In the genomic region with DNA sequence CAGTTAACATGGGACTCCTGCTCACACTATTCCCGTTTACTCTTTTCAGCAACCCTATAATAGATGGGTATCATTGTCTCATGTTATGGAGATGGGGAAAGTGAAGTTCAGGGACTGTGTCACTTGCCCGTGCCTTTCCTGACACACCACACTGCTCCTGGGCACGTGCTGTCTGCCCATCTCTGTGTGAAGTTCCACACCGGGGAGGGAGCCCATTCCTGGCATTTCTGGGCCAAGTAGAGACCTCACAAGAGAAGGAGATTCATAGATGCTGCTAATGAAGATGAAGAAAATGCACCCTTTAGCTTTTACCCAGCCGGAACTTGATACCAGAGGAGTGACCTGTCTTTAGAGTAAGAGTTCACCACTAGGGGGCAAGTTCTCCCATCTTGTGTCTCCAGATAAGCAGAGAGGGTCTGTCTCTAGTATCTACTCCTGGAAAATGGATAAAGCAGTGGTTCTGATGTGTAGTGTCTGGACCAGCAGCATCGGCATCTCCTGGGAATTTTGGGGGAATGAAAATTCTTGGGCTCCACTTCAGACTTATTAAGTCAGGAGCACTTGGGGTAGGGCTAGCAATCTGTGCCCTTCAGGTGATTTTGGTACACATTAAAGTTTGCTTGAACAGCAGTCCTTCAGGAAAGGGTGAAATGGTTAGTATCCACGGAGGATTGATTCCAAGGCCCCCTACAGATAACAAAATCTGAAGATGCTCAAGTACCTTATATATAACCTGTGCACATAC, we compare ENCODE assay signal across 8 cellular contexts. TPM values are rescaled to one million over a fixed set of nuclear protein-coding genes. Genes with fewer than 3 reads are reported as not detected.
DNase-seq lines count a peak whose midpoint lies in the region; ATAC-seq and TF ChIP-seq lines count a peak whose summit lies in the region.

No MANE protein-coding gene starts in this region.

- H3K27me3 Mint-ChIP-seq in activated T-cell treated with anti-CD3 and anti-CD28 coated beads, Interleukin-2, amount 50 U/mL, for 4 hours (ENCODE audit: low read depth): no peaks in the 10 kb centered on the region

- ATAC-seq in GM19467 (IDR thresholded peaks at IDR 0.05; ENCODE audit: unreplicated experiment): peak; percentile 55
- peak; percentile 43 to 44 for ATAC-seq in activated T-cell treated with anti-CD3 and anti-CD28 coated beads, Interleukin-2, amount 50 U/mL, for 4 hours
- no peak for ATAC-seq in gastroesophageal sphincter

- H3K4me1 ChIP-seq in DOHH2 (ENCODE audit: control insufficient read depth, low read length): peaks cover 32% of the 10 kb centered on the region
- H3K4me1 ChIP-seq in gastroesophageal sphincter: peaks cover 0 to 33% (median 9%) of the 10 kb centered on the region in 3 donors
- H3K4me1 ChIP-seq in prostate gland (replicated peaks): no peaks in the 10 kb centered on the region

- H3K9me3 Mint-ChIP-seq in activated T-cell treated with anti-CD3 and anti-CD28 coated beads, Interleukin-2, amount 50 U/mL, for 4 hours: no peaks in the 10 kb centered on the region

- peaks cover 37% of the 10 kb centered on the region for H3K4me1 Mint-ChIP-seq in activated T-cell treated with anti-CD3 and anti-CD28 coated beads, Interleukin-2, amount 50 U/mL, for 4 hours (ENCODE audit: low read depth)

- 48 to 53% methylated on average over 4 to 7 of the region's 7 CpGs for WGBS in gastroesophageal sphincter (ENCODE audit: low coverage in 1 of 2), 2 donors
- 57% methylated on average over 7 of the region's 7 CpGs for WGBS in prostate gland

- peak; percentile 48 to 71 for DNase-seq in HL-60 (ENCODE audit: low read depth in 1 of 2, low spot score in 1 of 2)
- DNase-seq in NCI-H748 treated with DMSO at 0.1 percent for 48 hours (lab: John Stamatoyannopoulos, UW): peak; percentile 64
- no peak for DNase-seq in activated T-cell treated with anti-CD3 and anti-CD28 coated beads, Interleukin-2, amount 50 U/mL, for 4 hours
- peak; percentile 23 for DNase-seq in prostate gland (ENCODE audit: low spot score)
- no peak for DNase-seq in ecto neural progenitor cell (ENCODE audit: low spot score)

- peaks cover 6% of the 10 kb centered on the region; the same call in 1 of the 2 replicates for H4K20me1 ChIP-seq in DOHH2 (ENCODE audit: control insufficient read depth, insufficient read depth, low read depth, low read length)

- TF ChIP-seq POLR2A in gastroesophageal sphincter (IDR thresholded peaks at IDR 0.05) (no peak), prostate gland (IDR thresholded peaks at IDR 0.05) (no peak)

- peaks cover 17% of the 10 kb centered on the region for H3K36me3 Mint-ChIP-seq in activated T-cell treated with anti-CD3 and anti-CD28 coated beads, Interleukin-2, amount 50 U/mL, for 4 hours (ENCODE audit: insufficient read depth)

- H3K4me3 ChIP-seq in DOHH2 (ENCODE audit: low read length) (peak overlapping the region; percentile 71), HL-60 (replicated peaks; ENCODE audit: insufficient read depth, low read length) (no peak overlapping the region), gastroesophageal sphincter (no peak overlapping the region), prostate gland (no peak overlapping the region)

- peak overlapping the region; percentile 74 for H3K4me3 Mint-ChIP-seq in activated T-cell treated with anti-CD3 and anti-CD28 coated beads, Interleukin-2, amount 50 U/mL, for 4 hours

- no peaks in the 10 kb centered on the region for H3K9me3 ChIP-seq in DOHH2 (ENCODE audit: control insufficient read depth, insufficient read depth, low read length)
- no peaks in the 10 kb centered on the region for H3K9me3 ChIP-seq in gastroesophageal sphincter
- H3K9me3 ChIP-seq in prostate gland: no peaks in the 10 kb centered on the region

- H3K27me3 ChIP-seq in DOHH2 (ENCODE audit: control insufficient read depth, low read length) (no peaks in the 10 kb centered on the region), HL-60 (ENCODE audit: insufficient read depth, poor library complexity, severe bottlenecking) (no peaks in the 10 kb centered on the region), gastroesophageal sphincter (no peaks in the 10 kb centered on the region), prostate gland (replicated peaks; ENCODE audit: insufficient read depth) (no peaks in the 10 kb centered on the region)

- H3K27ac ChIP-seq in DOHH2 (ENCODE audit: low read depth, low read length) (peak overlapping the region; percentile 57), HL-60 (replicated peaks) (no peak overlapping the region), gastroesophageal sphincter (no peak overlapping the region), prostate gland (no peak overlapping the region)

- no peaks in the 10 kb centered on the region; the same call in 1 of the 2 replicates for H3F3A ChIP-seq in DOHH2 (ENCODE audit: control insufficient read depth, insufficient read depth)

- H3K79me2 ChIP-seq in DOHH2 (ENCODE audit: control insufficient read depth, low read length): peaks cover 42% of the 10 kb centered on the region

- TF ChIP-seq CTCF in DOHH2 (IDR thresholded peaks at IDR 0.05; ENCODE audit: low read depth, low read length, poor library complexity, severe bottlenecking) (peak; percentile 89), HL-60 (IDR thresholded peaks at IDR 0.05; ENCODE audit: insufficient read depth, low read length) (peak; percentile 79), gastroesophageal sphincter (IDR thresholded peaks at IDR 0.05) (peak in 3 of 4 experiments; percentile 14 to 48 (median 17)), prostate gland (IDR thresholded peaks at IDR 0.05) (peak in 3 of 4 experiments; percentile 40 to 55 (median 46))

- no peak for TF ChIP-seq EP300 in gastroesophageal sphincter (IDR thresholded peaks at IDR 0.05)

- peak overlapping the region; percentile 97 for H3K4me2 ChIP-seq in DOHH2 (ENCODE audit: low read length)

- intact Hi-C loops in prostate gland (cut with DNase I): loop anchor here (5.0 to 10.0 kb wide), 3 partner anchors 141 to 824 kb away; partner anchors contain the start of genes ANAPC13, CEP63 and SRPRB

- no peaks in the 10 kb centered on the region for H3K9me2 ChIP-seq in DOHH2 (replicated peaks; ENCODE audit: control insufficient read depth, low read length)

- peaks cover 29% of the 10 kb centered on the region for H3K36me3 ChIP-seq in DOHH2 (ENCODE audit: control insufficient read depth, low read length)
- H3K36me3 ChIP-seq in gastroesophageal sphincter: peaks cover 0 to 3% of the 10 kb centered on the region in 2 donors
- no peaks in the 10 kb centered on the region for H3K36me3 ChIP-seq in prostate gland

RNA-seq across cellular contexts. Expression of gene TOPBP1, which starts 2.0 kb away (rescaled TPM):
- total RNA-seq in activated T-cell treated with anti-CD3 and anti-CD28 coated beads, Interleukin-2, amount 50 U/mL, for 4 hours: 10 to 100 TPM; 61.0 to 65.9 (median 61.5) TPM
- total RNA-seq in gastroesophageal sphincter (10 to 100 TPM; 16.5 to 29.3 (median 21.9) TPM), prostate gland (10 to 100 TPM; 15.6 to 25.3 TPM)

Comparison
In these comparisons a context has a peak if more than half of its experiments do, and no peak if none do; other contexts are left out.
1. CTCF ChIP-seq: peak in every context shown above with its lines; median percentile 89 in DOHH2; 79 in HL-60; 46 in prostate gland; 17 in gastroesophageal sphincter.
2. DNase-seq: peak in HL-60 (2 of 2), NCI-H748 treated with DMSO at 0.1 percent for 48 hours (single experiment) and prostate gland (single experiment); none in activated T-cell treated with anti-CD3 and anti-CD28 coated beads, Interleukin-2, amount 50 U/mL, for 4 hours (single experiment) and ecto neural progenitor cell (single experiment).